ENCODE assay signal across 8 cellular contexts in genomic region chr18:3305354-3305762, GRCh38. TPM values are rescaled to one million over a fixed set of nuclear protein-coding genes. Genes with fewer than 3 reads are reported as not detected.
DNase-seq lines count a peak whose midpoint lies in the region; ATAC-seq, FAIRE-seq and TF ChIP-seq lines count a peak whose summit lies in the region.
"Had no signal": no experiment of that assay in that cellular context is flagged by ENCODE, and none has a peak within 500 bp of the region (broad histone marks: within the 10 kb centered on the region; RNA-seq: fewer than 3 reads in every experiment).

No MANE protein-coding gene starts in this region.

- peaks cover 17% of the 10 kb centered on the region for H3K4me1 Mint-ChIP-seq in MCF 10A (ENCODE audit: insufficient read depth, unreplicated experiment)
- H3K4me1 Mint-ChIP-seq in endodermal cell: peaks cover 9% of the 10 kb centered on the region

- no peaks in the 10 kb centered on the region for H3K36me3 Mint-ChIP-seq in MCF 10A (ENCODE audit: insufficient read depth, unreplicated experiment)
- no peaks in the 10 kb centered on the region for H3K36me3 Mint-ChIP-seq in endodermal cell (ENCODE audit: low read depth)

- no peaks in the 10 kb centered on the region for H3K9me3 ChIP-seq in endodermal cell (ENCODE audit: control insufficient read depth, low read length)

- peak overlapping the region; percentile 91 for H3K27ac Mint-ChIP-seq in MCF 10A (ENCODE audit: low read depth, unreplicated experiment)
- H3K27ac Mint-ChIP-seq in endodermal cell: no peak overlapping the region

- no peak for TF ChIP-seq POLR2A in GM18505 (IDR thresholded peaks at IDR 0.05; ENCODE audit: borderline replicate concordance, extremely low read depth, insufficient read depth, insufficient read length)

- 89 to 96% methylated on average over 4 to 7 of the region's 7 CpGs for WGBS in endodermal cell (ENCODE audit: insufficient coverage in 1 of 2, insufficient read length in 1 of 2), 2 experiments

- H3K27me3 ChIP-seq in endodermal cell (ENCODE audit: control insufficient read depth, insufficient read depth, low read length, poor library complexity, severe bottlenecking): no peaks in the 10 kb centered on the region

- no TSS peak for BruUV-seq in MCF 10A (replicated peaks; lab: Mats Ljungman, UMichigan)

- CTCF ChIA-PET in RWPE1 (lab: Yijun Ruan, JAX) (interaction anchor here (0.6 to 1.3 kb wide), 2 partner anchors 8 to 289 kb away, joined by 3 read pairs; no protein-coding TSS in a partner anchor), MCF 10A (lab: Yijun Ruan, JAX) (interaction anchor here (0.7 to 2.3 kb wide), 2 partner anchors 8 to 42 kb away, joined by 3 to 7 read pairs; no protein-coding TSS in a partner anchor)

- H3K9me3 Mint-ChIP-seq in MCF 10A (ENCODE audit: unreplicated experiment) (no peaks in the 10 kb centered on the region), endodermal cell (peaks cover 2% of the 10 kb centered on the region)

- POLR2A ChIA-PET in RWPE1 (lab: Yijun Ruan, JAX; ENCODE audit: low non-redundant PET) (no interaction called here), MCF 10A (lab: Yijun Ruan, JAX) (interaction anchor here (0.6 to 3.0 kb wide), 20 partner anchors 8 to 361 kb away, joined by 3 to 40 read pairs (median 4); partner anchors contain the start of gene MYL12A)

- H3K9ac ChIP-seq in endodermal cell (ENCODE audit: extremely low read depth, low read length, poor library complexity, severe bottlenecking): no peak overlapping the region

- no peak overlapping the region for H3K4me3 ChIP-seq in endodermal cell (ENCODE audit: low read length)
- H3K4me3 ChIP-seq: PC-9 had no signal

- DNase-seq in HCEC 1CT: peak; percentile 97
- DNase-seq in RWPE1 (ENCODE audit: low spot score): peak; percentile 98
- peak; percentile 98 for DNase-seq in MCF 10A (ENCODE audit: unreplicated experiment)
- peak; percentile 4 for DNase-seq in stimulated activated CD4-positive, alpha-beta T cell treated with anti-CD3 and anti-CD28 coated beads, Interleukin-12 subunit alpha, Interleukin-12 subunit beta, amount 100 ng/mL, for 4 hours
- DNase-seq in GM19239 (ENCODE audit: insufficient read length, low spot score): no peak
- DNase-seq in endodermal cell: no peak

- H3K4me3 Mint-ChIP-seq in MCF 10A (ENCODE audit: unreplicated experiment): peak overlapping the region; percentile 58
- H3K4me3 Mint-ChIP-seq in endodermal cell: no peak overlapping the region

- H3K36me3 ChIP-seq in endodermal cell (ENCODE audit: control insufficient read depth, insufficient read depth, low read length): no peaks in the 10 kb centered on the region

- H3K27ac ChIP-seq in RWPE1 (peak overlapping the region; percentile 95), endodermal cell (ENCODE audit: low read depth, low read length) (no peak overlapping the region)
- H3K27ac ChIP-seq: PC-9 had no signal

- intact Hi-C loops in MCF 10A (cut with micrococcal nuclease): loop anchor here (1.0 to 2.0 kb wide), 2 partner anchors 16 to 63 kb away; no protein-coding TSS in a partner anchor

- ATAC-seq in GM18505 (IDR thresholded peaks at IDR 0.05; ENCODE audit: unreplicated experiment): no peak

- no peaks in the 10 kb centered on the region for H3K27me3 Mint-ChIP-seq in MCF 10A (ENCODE audit: insufficient read depth, unreplicated experiment)
- H3K27me3 Mint-ChIP-seq in endodermal cell (ENCODE audit: insufficient read depth): peaks cover 1% of the 10 kb centered on the region

- no peak for FAIRE-seq in GM19239 (lab: Jason Lieb, UNC)

- TF ChIP-seq CTCF in RWPE1 (conservative IDR thresholded peaks at IDR 0.05; ENCODE audit: low read depth) (no peak), MCF 10A (IDR thresholded peaks at IDR 0.05; ENCODE audit: unreplicated experiment) (no peak), endodermal cell (conservative IDR thresholded peaks at IDR 0.05) (no peak)

- no peaks in the 10 kb centered on the region for H3K4me1 ChIP-seq in endodermal cell (ENCODE audit: control insufficient read depth, insufficient read depth, low read length)

RNA-seq across cellular contexts. Expression of gene MYL12B, which starts 43.4 kb away (rescaled TPM):
- 175 and 229 TPM in 2 replicates for total RNA-seq in MCF 10A (2022)
- total RNA-seq in endodermal cell: 100 to 1,000 TPM; 190 to 198 TPM
- polyA plus RNA-seq in endodermal cell (2013, experiment 1 of 2): 207 TPM
- 210 TPM for polyA plus RNA-seq in endodermal cell (2013, experiment 2 of 2)

RNA-seq across cellular contexts. Expression of gene MYL12A, which starts 57.8 kb away (rescaled TPM):
- total RNA-seq in MCF 10A (2022) (286 and 332 TPM in 2 replicates), endodermal cell (100 to 1,000 TPM; 267 to 271 TPM)
- polyA plus RNA-seq in endodermal cell (2013, experiment 1 of 2): 246 TPM
- polyA plus RNA-seq in endodermal cell (2013, experiment 2 of 2): 268 TPM

Comparison
In these comparisons a context has a peak if more than half of its experiments do, and no peak if none do; other contexts are left out.
1. DNase-seq: peak in HCEC 1CT (single experiment), RWPE1 (single experiment), MCF 10A (single experiment) and stimulated activated CD4-positive, alpha-beta T cell treated with anti-CD3 and anti-CD28 coated beads, Interleukin-12 subunit alpha, Interleukin-12 subunit beta, amount 100 ng/mL, for 4 hours (single experiment); none in GM19239 (single experiment) and endodermal cell (single experiment).